20 cellular contexts compared by ENCODE assay signal in genomic region chr16:17831330-17831729, GRCh38.
DNase-seq lines count a peak whose midpoint lies in the region; ATAC-seq and TF ChIP-seq lines count a peak whose summit lies in the region.
"Had no signal": no experiment of that assay in that cellular context is flagged by ENCODE, and none has a peak within 500 bp of the region (broad histone marks: within the 10 kb centered on the region; RNA-seq: fewer than 3 reads in every experiment).

No MANE protein-coding gene starts in this region.

- no peak overlapping the region for H3K27ac Mint-ChIP-seq in type B pancreatic cell
- H3K27ac Mint-ChIP-seq: activated naive CD8-positive, alpha-beta T cell; stimulated activated naive CD8-positive, alpha-beta T cell treated with anti-CD3 and anti-CD28 coated beads, Interleukin-15, Interleukin-2, amounts not matched to agents 100 ng/mL and 50 ng/mL, for 24 hours; T-helper 2 cell treated with Interferon-gamma antibody and Interleukin-4, amounts not matched to agents 5 μg/mL and 100 μg/mL, for 36 hours had no signal

- H2AFZ ChIP-seq in SK-N-SH (ENCODE audit: low read depth), result no peak overlapping the region

- intact Hi-C loops in tibial artery (cut with DNase I; ENCODE audit: low total_unique reads), result no loop called here

- CTCF ChIA-PET in SK-N-SH (lab: Yijun Ruan, JAX), result interaction anchor here (1.4 kb wide), 1 partner anchor 15 kb away, joined by 3 read pairs; no protein-coding TSS in a partner anchor

- no peak overlapping the region for H3K4me3 Mint-ChIP-seq in type B pancreatic cell
- H3K4me3 Mint-ChIP-seq: activated naive CD8-positive, alpha-beta T cell; activated T-cell treated with anti-CD3 and anti-CD28 coated beads, Interleukin-2, amount 50 U/mL, for 72 hours; stimulated activated naive CD8-positive, alpha-beta T cell treated with anti-CD3 and anti-CD28 coated beads, Interleukin-15, Interleukin-2, amounts not matched to agents 100 ng/mL and 50 ng/mL, for 24 hours; T-helper 2 cell treated with Interferon-gamma antibody and Interleukin-4, amounts not matched to agents 5 μg/mL and 100 μg/mL, for 36 hours had no signal

- H3K27ac ChIP-seq in SK-N-SH (ENCODE audit: low read depth in 2 of 2, low read length in 1 of 2) (no peak overlapping the region), tibial artery (no peak overlapping the region)
- H3K27ac ChIP-seq: gastroesophageal sphincter, neutrophil, right atrium auricular region, SJCRH30 had no signal

- H3K4me3 ChIP-seq in SK-N-SH (ENCODE audit: low read depth in 2 of 2, low read length in 1 of 2), result no peak overlapping the region
- H3K4me3 ChIP-seq in fibroblast of villous mesenchyme (ENCODE audit: low read depth, low read length), result no peak overlapping the region
- H3K4me3 ChIP-seq in tibial artery, result no peak overlapping the region
- H3K4me3 ChIP-seq: gastroesophageal sphincter, right atrium auricular region, SJCRH30 had no signal

- no peak overlapping the region for H3K4me2 ChIP-seq in SK-N-SH

- H3F3A ChIP-seq in SK-N-SH (replicated peaks; ENCODE audit: insufficient read depth), result peaks cover 15% of the 10 kb centered on the region

- H3K9me3 ChIP-seq in SK-N-SH (no peaks in the 10 kb centered on the region), tibial artery (no peaks in the 10 kb centered on the region)
- H3K9me3 ChIP-seq: gastroesophageal sphincter, neutrophil, right atrium auricular region, SJCRH30 had no signal

- TF ChIP-seq CTCF in SK-N-SH (IDR thresholded peaks at IDR 0.05) (peak; percentile 50), fibroblast of villous mesenchyme (IDR thresholded peaks at IDR 0.05; ENCODE audit: insufficient read depth, low read depth, low read length) (peak; percentile 33), type B pancreatic cell (conservative IDR thresholded peaks at IDR 0.05) (peak; percentile 49), tibial artery (IDR thresholded peaks at IDR 0.05) (no peak)

- H4K20me1 ChIP-seq in SK-N-SH (ENCODE audit: insufficient read depth), result no peaks in the 10 kb centered on the region

- no peaks in the 10 kb centered on the region for H3K9me2 ChIP-seq in SK-N-SH

- no peaks in the 10 kb centered on the region for H3K36me3 Mint-ChIP-seq in type B pancreatic cell
- H3K36me3 Mint-ChIP-seq: activated naive CD8-positive, alpha-beta T cell had no signal

- no peaks in the 10 kb centered on the region for H3K79me2 ChIP-seq in SK-N-SH (ENCODE audit: insufficient read depth)

- H3K4me1 ChIP-seq in SK-N-SH (ENCODE audit: control insufficient read depth in 1 of 2, insufficient read depth in 2 of 2, low read depth in 1 of 2, low read length in 1 of 2) (peaks cover 6 to 11% of the 10 kb centered on the region in 2 experiments; a peak in 3 of 4 replicates), tibial artery (peaks cover 0 to 5% (median 0%) of the 10 kb centered on the region in 4 donors)
- H3K4me1 ChIP-seq: right atrium auricular region, SJCRH30 had no signal

- H3K36me3 ChIP-seq in SK-N-SH (replicated peaks in 1 of 2; ENCODE audit: control insufficient read depth in 1 of 2, insufficient read depth in 2 of 2, low read length in 1 of 2), result no peaks in the 10 kb centered on the region
- no peaks in the 10 kb centered on the region for H3K36me3 ChIP-seq in tibial artery
- H3K36me3 ChIP-seq: gastroesophageal sphincter, neutrophil, right atrium auricular region, SJCRH30 had no signal

- no peaks in the 10 kb centered on the region for H3K27me3 ChIP-seq in SK-N-SH (ENCODE audit: insufficient read depth)
- no peaks in the 10 kb centered on the region for H3K27me3 ChIP-seq in tibial artery
- H3K27me3 ChIP-seq: gastroesophageal sphincter, neutrophil, right atrium auricular region, SJCRH30 had no signal

- peak; percentile 57 for TF ChIP-seq RAD21 in SK-N-SH (IDR thresholded peaks at IDR 0.05; ENCODE audit: low read length)

- H3K9ac ChIP-seq in SK-N-SH, result no peak overlapping the region

- ATAC-seq in SK-N-SH treated with all-trans-retinoic acid at 6 μM for 48 hours (no peak), GM18861 (IDR thresholded peaks at IDR 0.05; ENCODE audit: unreplicated experiment) (no peak)
- ATAC-seq in stimulated activated naive CD8-positive, alpha-beta T cell treated with anti-CD3 and anti-CD28 coated beads, Interleukin-15, Interleukin-2, amounts not matched to agents 100 U/mL and 50 U/mL, for 24 hours, result no peak
- ATAC-seq: activated T-cell treated with anti-CD3 and anti-CD28 coated beads, Interleukin-2, amount 50 U/mL, for 72 hours; gastroesophageal sphincter had no signal

- DNase-seq in SK-N-SH, result no peak
- DNase-seq in NCI-H460 (ENCODE audit: extremely low read depth, low read depth), result peak; percentile 11
- DNase-seq in fibroblast of villous mesenchyme (ENCODE audit: low read depth), result peak; percentile 45
- no peak for DNase-seq in type B pancreatic cell (ENCODE audit: extremely low spot score, unreplicated experiment)
- DNase-seq in tibial artery, result no peak
- no peak for DNase-seq in stimulated activated naive CD8-positive, alpha-beta T cell treated with anti-CD3 and anti-CD28 coated beads, Interleukin-15, Interleukin-2, amounts not matched to agents 100 U/mL and 50 U/mL, for 24 hours
- DNase-seq: activated CD4-positive, CD25-positive, alpha-beta regulatory T cell treated with anti-CD3 and anti-CD28 coated beads, Interleukin-2, amount 50 U/mL, for 72 hours; activated CD8-positive, alpha-beta memory T cell treated with anti-CD3 and anti-CD28 coated beads for 24 hours; activated T-cell treated with anti-CD3 and anti-CD28 coated beads, Interleukin-2, amount 50 U/mL, for 72 hours; cortex of kidney; NCI-H1436; SJCRH30 had no signal

- peaks cover 7% of the 10 kb centered on the region for H3K4me1 Mint-ChIP-seq in type B pancreatic cell (ENCODE audit: unreplicated experiment)

- no peak for TF ChIP-seq EP300 in SK-N-SH (IDR thresholded peaks at IDR 0.05; ENCODE audit: borderline replicate concordance in 1 of 2, low read depth in 1 of 2, low read length in 1 of 2)

- WGBS in SK-N-SH (ENCODE audit: low lambda C conversion rate), result 94% methylated on average over 5 of the region's 5 CpGs

- POLR2A ChIA-PET in SK-N-SH (lab: Yijun Ruan, JAX), result no interaction called here

- H3K27me3 Mint-ChIP-seq in type B pancreatic cell, result no peaks in the 10 kb centered on the region
- H3K27me3 Mint-ChIP-seq: activated naive CD8-positive, alpha-beta T cell had no signal

- H3K9me3 Mint-ChIP-seq in type B pancreatic cell, result no peaks in the 10 kb centered on the region
- H3K9me3 Mint-ChIP-seq: activated T-cell treated with anti-CD3 and anti-CD28 coated beads, Interleukin-2, amount 50 U/mL, for 72 hours; stimulated activated naive CD8-positive, alpha-beta T cell treated with anti-CD3 and anti-CD28 coated beads, Interleukin-15, Interleukin-2, amounts not matched to agents 100 ng/mL and 50 ng/mL, for 24 hours; T-helper 2 cell treated with Interferon-gamma antibody and Interleukin-4, amounts not matched to agents 5 μg/mL and 100 μg/mL, for 36 hours had no signal

TF ChIP-seq in SK-N-SH, 30 proteins besides CTCF, POLR2A, EP300 and RAD21 (continues in another document):
- no peak for TF ChIP-seq MXI1 (IDR thresholded peaks at IDR 0.05; ENCODE audit: low read depth, low read length)
- TF ChIP-seq SMC3 (IDR thresholded peaks at IDR 0.05; ENCODE audit: low read depth, low read length), result peak; percentile 29
- peak; percentile 59; the same call in 1 of the 2 replicates for TF ChIP-seq YY1 (IDR thresholded peaks at IDR 0.05; ENCODE audit: low read depth)
- no peak for TF ChIP-seq MAX (IDR thresholded peaks at IDR 0.05; ENCODE audit: low read depth)
- no peak for TF ChIP-seq TEAD4 (IDR thresholded peaks at IDR 0.05; ENCODE audit: borderline replicate concordance, insufficient read depth)
- TF ChIP-seq PBX3 (IDR thresholded peaks at IDR 0.05), result no peak
- no peak for TF ChIP-seq RCOR1 (IDR thresholded peaks at IDR 0.05; ENCODE audit: low read length)
- TF ChIP-seq TAF1 (IDR thresholded peaks at IDR 0.05; ENCODE audit: borderline replicate concordance, low read depth, low read length), result no peak
- no peak for TF ChIP-seq POLR2AphosphoS5 (IDR thresholded peaks at IDR 0.05; ENCODE audit: low read depth, low read length)

TF ChIP-seq in SK-N-SH treated with all-trans-retinoic acid at 6 μM for 48 hours, 23 proteins besides CTCF, POLR2A, EP300 and RAD21 (continues in another document):
- no peak for TF ChIP-seq CSDC2 (CRISPR knock-in tag; IDR thresholded peaks at IDR 0.05)
- TF ChIP-seq TCF4 (CRISPR knock-in tag; IDR thresholded peaks at IDR 0.05; ENCODE audit: borderline replicate concordance), result no peak
- no peak for TF ChIP-seq ZC3H10 (CRISPR knock-in tag; IDR thresholded peaks at IDR 0.05)
- no peak for TF ChIP-seq PPARA (CRISPR knock-in tag; IDR thresholded peaks at IDR 0.05; ENCODE audit: borderline replicate concordance)
- TF ChIP-seq ZFP30 (CRISPR knock-in tag; IDR thresholded peaks at IDR 0.05), result no peak
- no peak for TF ChIP-seq PATZ1 (CRISPR knock-in tag; IDR thresholded peaks at IDR 0.05; ENCODE audit: borderline replicate concordance)
- no peak for TF ChIP-seq ZNF8 (CRISPR knock-in tag; IDR thresholded peaks at IDR 0.05)
- no peak for TF ChIP-seq RARB (CRISPR knock-in tag; IDR thresholded peaks at IDR 0.05)
- TF ChIP-seq TOX (CRISPR knock-in tag; IDR thresholded peaks at IDR 0.05; ENCODE audit: borderline replicate concordance), result no peak

Comparison
In these comparisons a context has a peak if more than half of its experiments do, and no peak if none do; other contexts are left out.
1. DNase-seq: peak in NCI-H460 (single experiment) and fibroblast of villous mesenchyme (single experiment); none in SK-N-SH (single experiment), type B pancreatic cell (single experiment), tibial artery (0 of 2) and stimulated activated naive CD8-positive, alpha-beta T cell treated with anti-CD3 and anti-CD28 coated beads, Interleukin-15, Interleukin-2, amounts not matched to agents 100 U/mL and 50 U/mL, for 24 hours (single experiment).
2. CTCF ChIP-seq: peak in SK-N-SH (single experiment), fibroblast of villous mesenchyme (single experiment) and type B pancreatic cell (single experiment); none in tibial artery (0 of 2).